13 cellular contexts compared by ENCODE assay signal in the genomic region with DNA sequence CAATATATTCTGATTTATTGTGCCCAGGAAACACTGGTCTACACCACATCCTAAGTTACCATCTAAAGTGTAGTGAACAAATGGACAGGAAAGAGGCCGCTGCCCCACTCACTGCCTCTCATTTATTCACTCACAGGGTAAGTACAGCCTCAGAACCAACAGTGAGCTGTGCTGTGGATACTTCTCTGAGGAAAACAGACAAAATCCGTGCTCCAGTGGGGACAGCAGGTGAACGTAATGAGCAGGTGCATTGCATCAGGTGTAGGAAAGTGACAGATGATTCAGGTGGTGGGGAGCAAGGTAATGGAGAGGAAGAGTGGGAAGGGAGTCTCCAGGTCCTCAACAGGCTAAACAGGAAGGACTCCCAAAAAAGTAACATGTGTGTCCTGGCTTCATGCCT. TPM values are rescaled to one million over a fixed set of nuclear protein-coding genes. Genes with fewer than 3 reads are reported as not detected.
"Had no signal": no experiment of that assay in that cellular context is flagged by ENCODE, and none has a peak within 500 bp of the region (broad histone marks: within the 10 kb centered on the region; RNA-seq: fewer than 3 reads in every experiment).

No MANE protein-coding gene starts in this region.

- H3K27ac Mint-ChIP-seq: activated CD4-positive, alpha-beta T cell treated with anti-CD3 and anti-CD28 coated beads for 36 hours; activated naive CD4-positive, alpha-beta T cell treated with anti-CD3 and anti-CD28 coated beads, Interleukin-2, amount 50 U/mL, for 24 hours; activated T-helper 17 cell treated with anti-CD3 and anti-CD28 coated beads, Interleukin-2, amount 50 U/mL, for 72 hours; naive thymus-derived CD8-positive, alpha-beta T cell; stimulated activated effector memory CD8-positive, alpha-beta T cell treated with anti-CD3 and anti-CD28 coated beads, Interleukin-12 subunit alpha, Interleukin-12 subunit beta, amount 100 ng/mL, for 72 hours had no signal

- H3K9me3 Mint-ChIP-seq: activated CD4-positive, alpha-beta memory T cell treated with anti-CD3 and anti-CD28 coated beads for 36 hours; activated naive CD4-positive, alpha-beta T cell treated with anti-CD3 and anti-CD28 coated beads, Interleukin-2, amount 50 U/mL, for 24 hours; activated T-helper 17 cell treated with anti-CD3 and anti-CD28 coated beads, Interleukin-2, amount 50 U/mL, for 72 hours; memory B cell; naive thymus-derived CD8-positive, alpha-beta T cell; stimulated activated effector memory CD8-positive, alpha-beta T cell treated with anti-CD3 and anti-CD28 coated beads, Interleukin-12 subunit alpha, Interleukin-12 subunit beta, amount 100 ng/mL, for 72 hours had no signal

- H3K36me3 Mint-ChIP-seq: activated CD4-positive, alpha-beta memory T cell treated with anti-CD3 and anti-CD28 coated beads for 36 hours; activated naive CD4-positive, alpha-beta T cell treated with anti-CD3 and anti-CD28 coated beads, Interleukin-2, amount 50 U/mL, for 24 hours; memory B cell; naive thymus-derived CD8-positive, alpha-beta T cell; stimulated activated effector memory CD8-positive, alpha-beta T cell treated with anti-CD3 and anti-CD28 coated beads, Interleukin-12 subunit alpha, Interleukin-12 subunit beta, amount 100 ng/mL, for 72 hours had no signal

- H3K4me1 Mint-ChIP-seq: activated naive CD4-positive, alpha-beta T cell treated with anti-CD3 and anti-CD28 coated beads, Interleukin-2, amount 50 U/mL, for 24 hours had no signal

- H3K27ac ChIP-seq: esophagus muscularis mucosa, neutrophil, thoracic aorta, upper lobe of right lung had no signal

- DNase-seq: upper lobe of right lung had no signal

- H3K4me3 ChIP-seq: esophagus muscularis mucosa, thoracic aorta, upper lobe of right lung had no signal

- H3K36me3 ChIP-seq: esophagus muscularis mucosa, neutrophil, thoracic aorta, upper lobe of right lung had no signal

- H3K4me3 Mint-ChIP-seq: activated CD4-positive, alpha-beta memory T cell treated with anti-CD3 and anti-CD28 coated beads for 36 hours; activated CD4-positive, alpha-beta T cell treated with anti-CD3 and anti-CD28 coated beads for 36 hours; activated naive CD4-positive, alpha-beta T cell treated with anti-CD3 and anti-CD28 coated beads, Interleukin-2, amount 50 U/mL, for 24 hours; activated T-helper 17 cell treated with anti-CD3 and anti-CD28 coated beads, Interleukin-2, amount 50 U/mL, for 72 hours; memory B cell; naive thymus-derived CD8-positive, alpha-beta T cell; stimulated activated effector memory CD8-positive, alpha-beta T cell treated with anti-CD3 and anti-CD28 coated beads, Interleukin-12 subunit alpha, Interleukin-12 subunit beta, amount 100 ng/mL, for 72 hours had no signal

- H3K9me3 ChIP-seq: esophagus muscularis mucosa, neutrophil, thoracic aorta, upper lobe of right lung had no signal

- FAIRE-seq: colon had no signal

RNA-seq across cellular contexts. Expression of gene ULBP2, which starts 8.4 kb away (rescaled TPM):
- total RNA-seq: activated T-helper 17 cell treated with anti-CD3 and anti-CD28 coated beads, Interleukin-2, amount 50 U/mL, for 72 hours; naive thymus-derived CD8-positive, alpha-beta T cell had no signal

RNA-seq across cellular contexts. Expression of gene RAET1G, which starts 10.5 kb away (rescaled TPM):
- total RNA-seq: activated CD4-positive, alpha-beta memory T cell treated with anti-CD3 and anti-CD28 coated beads for 36 hours; activated CD4-positive, alpha-beta T cell treated with anti-CD3 and anti-CD28 coated beads for 36 hours; activated T-helper 17 cell treated with anti-CD3 and anti-CD28 coated beads, Interleukin-2, amount 50 U/mL, for 72 hours; kidney epithelial cell; naive thymus-derived CD8-positive, alpha-beta T cell; thoracic aorta had no signal
- polyA plus RNA-seq: naive thymus-derived CD8-positive, alpha-beta T cell had no signal

RNA-seq across cellular contexts. Expression of gene ULBP1, which starts 30.3 kb away (rescaled TPM):
- polyA plus RNA-seq: naive thymus-derived CD8-positive, alpha-beta T cell had no signal

RNA-seq across cellular contexts. Expression of gene RAET1E, which starts 35.5 kb away (rescaled TPM):
- total RNA-seq: activated CD4-positive, alpha-beta memory T cell treated with anti-CD3 and anti-CD28 coated beads for 36 hours; activated CD4-positive, alpha-beta T cell treated with anti-CD3 and anti-CD28 coated beads for 36 hours; kidney epithelial cell; naive thymus-derived CD8-positive, alpha-beta T cell; thoracic aorta had no signal
- polyA plus RNA-seq: naive thymus-derived CD8-positive, alpha-beta T cell had no signal
